In the genomic region with DNA sequence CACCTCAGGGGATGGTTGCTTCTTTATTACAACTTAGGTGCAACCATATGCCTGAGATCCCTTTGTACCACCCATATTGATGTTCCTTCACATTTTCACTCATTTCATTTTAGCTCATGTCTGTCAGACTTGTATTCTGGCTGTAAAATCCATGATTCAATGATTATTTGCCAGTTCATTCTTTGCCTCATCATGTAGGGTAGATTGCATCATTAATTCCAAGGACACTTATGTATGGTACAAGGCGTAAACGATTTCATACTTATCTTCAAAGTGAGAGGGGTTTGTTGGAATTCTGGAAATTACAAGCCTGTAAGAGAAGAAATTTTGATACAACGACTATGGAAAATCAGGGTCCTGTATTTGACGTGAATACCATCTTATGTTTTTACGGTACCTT, we compare ENCODE assay signal across 1 cellular context.
TF ChIP-seq lines count a peak whose summit lies in the region.

No MANE protein-coding gene starts in this region.

TF ChIP-seq in K562, 482 proteins besides CTCF, POLR2A, EP300 and RAD21 (continued from another document):
- TF ChIP-seq ZNF512 (tag; IDR thresholded peaks at IDR 0.05) (no peak), ZNF197 (CRISPR knock-in tag; IDR thresholded peaks at IDR 0.05; ENCODE audit: low read depth) (no peak), NFRKB (IDR thresholded peaks at IDR 0.05; ENCODE audit: low read depth) (no peak), SIN3B (IDR thresholded peaks at IDR 0.05; ENCODE audit: low read depth) (no peak), NCOA4 (IDR thresholded peaks at IDR 0.05; ENCODE audit: partially characterized antibody) (no peak)
